In the genomic region with DNA sequence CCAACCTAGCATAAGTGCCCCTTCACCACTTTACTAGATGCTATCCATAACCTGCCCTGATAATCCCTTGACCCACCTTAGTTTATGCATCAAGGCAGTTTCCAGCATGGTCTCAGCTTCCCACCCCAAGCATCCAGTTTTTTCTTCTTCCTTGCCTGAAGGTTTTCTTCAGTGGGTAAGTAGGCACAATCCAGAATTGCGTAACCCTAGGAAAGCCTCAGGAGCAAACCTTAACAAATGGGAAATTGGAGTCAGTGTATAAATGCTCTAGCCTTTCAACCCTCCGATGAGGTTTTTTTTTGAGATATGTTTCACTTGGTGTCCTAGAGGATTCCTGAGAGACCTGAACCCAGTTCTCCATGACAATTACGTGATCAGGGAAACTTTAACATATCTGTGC, we compare ENCODE assay signal across 24 cellular contexts.
"Had no signal": no experiment of that assay in that cellular context is flagged by ENCODE, and none has a peak within 500 bp of the region (broad histone marks: within the 10 kb centered on the region; RNA-seq: fewer than 3 reads in every experiment).

No MANE protein-coding gene starts in this region.

- FAIRE-seq: endothelial cell of umbilical vein, frontal cortex, kidney, urothelium cell line had no signal

- H3K27me3 ChIP-seq: esophagus squamous epithelium, neural progenitor cell, spleen, tibial nerve, upper lobe of left lung had no signal

- H3K27ac ChIP-seq: coronary artery, esophagus squamous epithelium, neural progenitor cell, parathyroid adenoma, skin epidermis, spleen, thoracic aorta, tibial nerve, upper lobe of left lung had no signal

- H3K9me3 ChIP-seq: esophagus squamous epithelium, thoracic aorta, tibial nerve, upper lobe of left lung had no signal

- ATAC-seq: left lobe of liver; naive thymus-derived CD4-positive, alpha-beta T cell; right cardiac atrium; stimulated activated naive B cell treated with anti-CD40 and anti-IgM and Interleukin-4, amounts not matched to agents 10 μg/mL and 1 μg/mL and 100 μg/mL, for 72 hours had no signal

- H3K36me3 ChIP-seq: esophagus squamous epithelium, neural progenitor cell, spleen, thoracic aorta, tibial nerve, upper lobe of left lung had no signal

- H3K4me1 ChIP-seq: esophagus squamous epithelium, neural progenitor cell, parathyroid adenoma, spleen, tibial nerve, upper lobe of left lung had no signal

- H3K4me3 ChIP-seq: coronary artery, esophagus squamous epithelium, neural progenitor cell, skin epidermis, spleen, thoracic aorta, tibial nerve, upper lobe of left lung had no signal

- H3K4me2 ChIP-seq: neural progenitor cell had no signal

- DNase-seq: dermis blood vessel endothelial cell; effector memory CD4-positive, alpha-beta T cell; erythroblast; esophagus squamous epithelium; hypothalamus; kidney; mesenchymal stem cell; midbrain; naive thymus-derived CD4-positive, alpha-beta T cell; right cardiac atrium; spleen; stimulated activated CD4-positive, alpha-beta T cell treated with anti-CD3 and anti-CD28 coated beads, Interleukin-2, amount 100 ng/mL, for 48 hours; stimulated activated naive B cell treated with anti-CD40 and anti-IgM and Interleukin-4, amounts not matched to agents 10 μg/mL and 1 μg/mL and 100 μg/mL, for 72 hours; upper lobe of left lung had no signal
